ENCODE assay signal across 10 cellular contexts in genomic region chr13:30576528-30576927, GRCh38. TPM values are rescaled to one million over a fixed set of nuclear protein-coding genes. Genes with fewer than 3 reads are reported as not detected.
DNase-seq lines count a peak whose midpoint lies in the region; ATAC-seq and TF ChIP-seq lines count a peak whose summit lies in the region.
"Had no signal": no experiment of that assay in that cellular context is flagged by ENCODE, and none has a peak within 500 bp of the region (broad histone marks: within the 10 kb centered on the region; RNA-seq: fewer than 3 reads in every experiment).

No MANE protein-coding gene starts in this region.

- WGBS in spleen, 5 donors, result 34 to 44% (median 39%) methylated on average over 7 of the region's 7 CpGs
- 26 to 40% (median 33%) methylated on average over 7 of the region's 7 CpGs for WGBS in ovary, 3 donors

- H3K9me3 ChIP-seq in CD4-positive, alpha-beta memory T cell (ENCODE audit: control insufficient read depth in 1 of 2, low read length in 2 of 2), result no peaks in the 10 kb centered on the region
- no peaks in the 10 kb centered on the region for H3K9me3 ChIP-seq in spleen
- no peaks in the 10 kb centered on the region for H3K9me3 ChIP-seq in ovary
- H3K9me3 ChIP-seq: pancreas had no signal

- H3K27ac Mint-ChIP-seq in CD4-positive, alpha-beta memory T cell, result peak overlapping the region; percentile 11 to 88 (median 45)
- H3K27ac Mint-ChIP-seq in activated T-helper 2 cell treated with anti-CD3 and anti-CD28 coated beads, Interferon-gamma antibody, Interleukin-2, Interleukin-4, amounts not matched to agents 10 μg/mL and 5 μg/mL and 100 μg/mL, durations not matched to agents 14 hours and 24 hours and 36 hours, result no peak overlapping the region

- DNase-seq in CD4-positive, alpha-beta memory T cell, result peak; percentile 73 to 90 (median 81)
- peak; percentile 46 for DNase-seq in NCI-H226
- DNase-seq in activated T-helper 2 cell treated with anti-CD3 and anti-CD28 coated beads, Interferon-gamma antibody, Interleukin-2, Interleukin-4, amounts not matched to agents 10 μg/mL and 5 μg/mL and 100 μg/mL, durations not matched to agents 14 hours and 24 hours and 36 hours (ENCODE audit: low spot score), result peak; percentile 41
- DNase-seq in left lobe of liver (ENCODE audit: low spot score), result peak; percentile 59
- no peak for DNase-seq in GF-D8 (lab: John Stamatoyannopoulos, UW)
- no peak for DNase-seq in spleen
- no peak for DNase-seq in ovary
- DNase-seq: Kasumi-1, pancreas had no signal

- no peak overlapping the region for H3K4me3 ChIP-seq in CD4-positive, alpha-beta memory T cell (ENCODE audit: low read length in 2 of 2)
- H3K4me3 ChIP-seq in spleen, result no peak overlapping the region
- H3K4me3 ChIP-seq in ovary, result no peak overlapping the region
- H3K4me3 ChIP-seq: pancreas had no signal

- H3K4me3 Mint-ChIP-seq in CD4-positive, alpha-beta memory T cell, result peak overlapping the region; percentile 8 to 74 (median 26)
- H3K4me3 Mint-ChIP-seq in activated T-helper 2 cell treated with anti-CD3 and anti-CD28 coated beads, Interferon-gamma antibody, Interleukin-2, Interleukin-4, amounts not matched to agents 10 μg/mL and 5 μg/mL and 100 μg/mL, durations not matched to agents 14 hours and 24 hours and 36 hours (ENCODE audit: low read depth), result peak overlapping the region; percentile 4

- POLR2A ChIA-PET in CD4-positive, alpha-beta memory T cell (lab: Charles Lee; ENCODE audit: partially characterized antibody), result interaction anchor here (1.5 to 2.5 kb wide), 2 partner anchors 32 to 41 kb away, joined by 5 to 24 read pairs; partner anchors contain the start of gene USPL1

- CTCF ChIA-PET in CD4-positive, alpha-beta memory T cell (lab: Charles Lee; ENCODE audit: partially characterized antibody), result interaction anchor here (2.8 to 2.9 kb wide), 2 partner anchors 12 to 444 kb away, joined by 9 to 10 read pairs; no protein-coding TSS in a partner anchor

- H3K27ac ChIP-seq in CD4-positive, alpha-beta memory T cell (ENCODE audit: low read depth, low read length), result no peak overlapping the region
- H3K27ac ChIP-seq in spleen (no peak overlapping the region), ovary (no peak overlapping the region)
- H3K27ac ChIP-seq: pancreas had no signal

- H3K36me3 ChIP-seq in CD4-positive, alpha-beta memory T cell (ENCODE audit: insufficient read depth, low read length), result no peaks in the 10 kb centered on the region
- H3K36me3 ChIP-seq in spleen, result no peaks in the 10 kb centered on the region
- H3K36me3 ChIP-seq in ovary, result no peaks in the 10 kb centered on the region
- H3K36me3 ChIP-seq: pancreas had no signal

- intact Hi-C loops in CD4-positive, alpha-beta memory T cell (cut with micrococcal nuclease), result loop anchor here (10.0 kb wide), 2 partner anchors 202 to 732 kb away; no protein-coding TSS in a partner anchor
- intact Hi-C loops in activated T-helper 2 cell treated with anti-CD3 and anti-CD28 coated beads, Interferon-gamma antibody, Interleukin-2, Interleukin-4, amounts not matched to agents 10 μg/mL and 5 μg/mL and 100 μg/mL, durations not matched to agents 14 hours and 24 hours and 36 hours (cut with micrococcal nuclease), result loop anchor here (2.0 to 10.0 kb wide), 6 partner anchors 72 to 468 kb away; no protein-coding TSS in a partner anchor
- intact Hi-C loops in spleen (cut with DNase I; ENCODE audit: low total_unique reads) (no loop called here), ovary (cut with DNase I) (no loop called here)

- TF ChIP-seq CTCF in spleen (IDR thresholded peaks at IDR 0.05 in 8 of 11, conservative IDR thresholded peaks at IDR 0.05 in 3 of 11), result no peak
- TF ChIP-seq CTCF in ovary (IDR thresholded peaks at IDR 0.05), result no peak

- peaks cover 26 to 48% (median 33%) of the 10 kb centered on the region in 4 donors for H3K4me1 Mint-ChIP-seq in CD4-positive, alpha-beta memory T cell
- H3K4me1 Mint-ChIP-seq in activated T-helper 2 cell treated with anti-CD3 and anti-CD28 coated beads, Interferon-gamma antibody, Interleukin-2, Interleukin-4, amounts not matched to agents 10 μg/mL and 5 μg/mL and 100 μg/mL, durations not matched to agents 14 hours and 24 hours and 36 hours (ENCODE audit: low read depth), result peaks cover 44% of the 10 kb centered on the region

- H3K4me1 ChIP-seq in CD4-positive, alpha-beta memory T cell (ENCODE audit: insufficient read depth, low read length), result peaks cover 37% of the 10 kb centered on the region
- H3K4me1 ChIP-seq in spleen (peaks cover 0 to 37% (median 21%) of the 10 kb centered on the region in 6 donors), ovary (ENCODE audit: insufficient read depth) (peaks cover 4% of the 10 kb centered on the region)

- no peaks in the 10 kb centered on the region for H3K27me3 Mint-ChIP-seq in CD4-positive, alpha-beta memory T cell
- peaks cover 18% of the 10 kb centered on the region for H3K27me3 Mint-ChIP-seq in activated T-helper 2 cell treated with anti-CD3 and anti-CD28 coated beads, Interferon-gamma antibody, Interleukin-2, Interleukin-4, amounts not matched to agents 10 μg/mL and 5 μg/mL and 100 μg/mL, durations not matched to agents 14 hours and 24 hours and 36 hours (ENCODE audit: low read depth)

- no peaks in the 10 kb centered on the region for H3K27me3 ChIP-seq in CD4-positive, alpha-beta memory T cell (ENCODE audit: insufficient read depth, low read length)
- no peaks in the 10 kb centered on the region for H3K27me3 ChIP-seq in spleen (replicated peaks in 1 of 7)
- no peaks in the 10 kb centered on the region for H3K27me3 ChIP-seq in ovary
- H3K27me3 ChIP-seq: pancreas had no signal

- ATAC-seq in left lobe of liver (peak; percentile 88), HG02571 (IDR thresholded peaks at IDR 0.05; ENCODE audit: unreplicated experiment) (no peak)

- TF ChIP-seq POLR2A in spleen (IDR thresholded peaks at IDR 0.05), result no peak
- TF ChIP-seq POLR2A in ovary (IDR thresholded peaks at IDR 0.05), result no peak

- H3K36me3 Mint-ChIP-seq in CD4-positive, alpha-beta memory T cell, result no peaks in the 10 kb centered on the region
- no peaks in the 10 kb centered on the region for H3K36me3 Mint-ChIP-seq in activated T-helper 2 cell treated with anti-CD3 and anti-CD28 coated beads, Interferon-gamma antibody, Interleukin-2, Interleukin-4, amounts not matched to agents 10 μg/mL and 5 μg/mL and 100 μg/mL, durations not matched to agents 14 hours and 24 hours and 36 hours (ENCODE audit: low read depth)

- H3K9me3 Mint-ChIP-seq in CD4-positive, alpha-beta memory T cell, result no peaks in the 10 kb centered on the region
- no peaks in the 10 kb centered on the region for H3K9me3 Mint-ChIP-seq in activated T-helper 2 cell treated with anti-CD3 and anti-CD28 coated beads, Interferon-gamma antibody, Interleukin-2, Interleukin-4, amounts not matched to agents 10 μg/mL and 5 μg/mL and 100 μg/mL, durations not matched to agents 14 hours and 24 hours and 36 hours

- TF ChIP-seq EP300 in ovary (IDR thresholded peaks at IDR 0.05), result no peak

RNA-seq across cellular contexts. Expression of gene USPL1, which starts 41.2 kb away (rescaled TPM):
- total RNA-seq in CD4-positive, alpha-beta memory T cell, result 10 to 100 TPM; 30.4 to 31.8 TPM
- 10 to 100 TPM; 13.5 to 15.1 TPM for polyA plus RNA-seq in CD4-positive, alpha-beta memory T cell
- total RNA-seq in activated T-helper 2 cell treated with anti-CD3 and anti-CD28 coated beads, Interferon-gamma antibody, Interleukin-2, Interleukin-4, amounts not matched to agents 10 μg/mL and 5 μg/mL and 100 μg/mL, durations not matched to agents 14 hours and 24 hours and 36 hours, result 14.0 and 14.3 TPM in 2 replicates
- total RNA-seq in left lobe of liver (7.4 TPM), spleen (10 to 100 TPM; 21.0 to 42.2 (median 27.9) TPM), ovary (10 to 100 TPM; 19.4 to 26.8 (median 22.4) TPM)
- polyA plus RNA-seq in spleen (10 to 100 TPM; 11.7 to 15.2 (median 15.1) TPM), ovary (10 to 100 TPM; 12.1 to 16.2 TPM)

Comparison
In these comparisons a context has a peak if more than half of its experiments do, and no peak if none do; other contexts are left out.
1. DNase-seq: peak in CD4-positive, alpha-beta memory T cell (5 of 5), NCI-H226 (single experiment), activated T-helper 2 cell treated with anti-CD3 and anti-CD28 coated beads, Interferon-gamma antibody, Interleukin-2, Interleukin-4, amounts not matched to agents 10 μg/mL and 5 μg/mL and 100 μg/mL, durations not matched to agents 14 hours and 24 hours and 36 hours (single experiment) and left lobe of liver (single experiment); none in GF-D8 (single experiment), spleen (single experiment) and ovary (0 of 5).
2. intact Hi-C loops: an anchor here in CD4-positive, alpha-beta memory T cell (10.0 kb wide) and activated T-helper 2 cell treated with anti-CD3 and anti-CD28 coated beads, Interferon-gamma antibody, Interleukin-2, Interleukin-4, amounts not matched to agents 10 μg/mL and 5 μg/mL and 100 μg/mL, durations not matched to agents 14 hours and 24 hours and 36 hours (2.0 to 10.0 kb wide); none called in spleen and ovary.